18 cellular contexts compared by ENCODE assay signal in the genomic region with DNA sequence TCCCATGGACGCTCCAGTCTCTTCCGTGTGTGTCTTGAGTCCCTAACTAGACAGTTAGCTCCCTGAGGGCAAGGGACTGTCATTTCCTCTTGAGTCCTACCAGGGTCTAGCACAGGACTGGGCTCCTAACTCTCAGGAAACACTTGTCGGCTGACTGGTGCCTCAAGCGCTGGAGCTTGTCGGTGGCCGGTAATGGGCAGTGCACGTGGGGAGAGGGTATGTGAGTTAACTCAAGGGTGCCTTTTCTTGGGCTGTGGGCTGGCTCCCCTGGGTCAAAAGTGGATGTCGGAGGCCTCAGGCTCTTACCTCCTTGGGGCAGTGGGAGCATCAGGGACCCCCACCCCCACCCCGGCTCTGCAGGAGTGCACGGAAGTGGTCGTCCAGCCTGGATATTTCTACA. TPM values are rescaled to one million over a fixed set of nuclear protein-coding genes. Genes with fewer than 3 reads are reported as not detected.
A peak's percentile ranks its signal among the peaks of the same experiment; 100 is the strongest.
DNase-seq lines count a peak whose midpoint lies in the region; ATAC-seq, FAIRE-seq and TF ChIP-seq lines count a peak whose summit lies in the region.
"Had no signal": no experiment of that assay in that cellular context is flagged by ENCODE, and none has a peak within 500 bp of the region (broad histone marks: within the 10 kb centered on the region; RNA-seq: fewer than 3 reads in every experiment).

No MANE protein-coding gene starts in this region.

- WGBS in small intestine, 3 donors = 92 to 96% (median 93%) methylated on average over 11 of the region's 11 CpGs

- H3K9me3 Mint-ChIP-seq in chondrocyte (ENCODE audit: low read depth) (no peaks in the 10 kb centered on the region), neural progenitor cell (no peaks in the 10 kb centered on the region)

- H3K27me3 Mint-ChIP-seq in chondrocyte (ENCODE audit: low read depth) = no peaks in the 10 kb centered on the region
- peaks cover 14% of the 10 kb centered on the region for H3K27me3 Mint-ChIP-seq in neural progenitor cell (ENCODE audit: insufficient read depth, low read depth)

- peak; percentile 21 for DNase-seq in activated CD4-positive, CD25-positive, alpha-beta regulatory T cell treated with anti-CD3 and anti-CD28 coated beads, Interleukin-2, amount 50 U/mL, for 72 hours
- DNase-seq in chondrocyte (ENCODE audit: low spot score) (peak; percentile 82), neural progenitor cell (ENCODE audit: low spot score) (no peak), small intestine (no peak), islet precursor cell (no peak), inferior parietal cortex (ENCODE audit: extremely low spot score) (no peak)
- DNase-seq: MV-4-11, NCI-H1417 treated with DMSO at 0.1 percent for 48 hours, NCI-H2029, NCI-H510A, SHP77 treated with DMSO at 0.1 percent for 48 hours had no signal

- H3K79me2 ChIP-seq in neural progenitor cell (ENCODE audit: low read depth) = no peaks in the 10 kb centered on the region

- H2AFZ ChIP-seq in neural progenitor cell (replicated peaks) = no peak overlapping the region

- H3K4me3 Mint-ChIP-seq in chondrocyte (ENCODE audit: unreplicated experiment) (no peak overlapping the region), neural progenitor cell (peak overlapping the region; percentile 57)

- H3F3A ChIP-seq in neural progenitor cell (ENCODE audit: low read depth) = peaks cover under 1% of the 10 kb centered on the region

- H3K27ac Mint-ChIP-seq in chondrocyte (ENCODE audit: unreplicated experiment) (no peak overlapping the region), neural progenitor cell (peak overlapping the region; percentile 40)

- H3K27me3 ChIP-seq in BLaER1 treated with 17β-estradiol and CSF1 and Interleukin-3, amounts not matched to agents 10 nM and 100 nM = peaks cover 0 to 15% (median 0%) of the 10 kb centered on the region in 11 experiments; a peak in 3 of 22 replicates
- no peaks in the 10 kb centered on the region for H3K27me3 ChIP-seq in neural progenitor cell
- H3K27me3 ChIP-seq in small intestine (ENCODE audit: control insufficient read depth in 2 of 2, insufficient read depth in 2 of 2, low read length in 2 of 2) = no peaks in the 10 kb centered on the region
- H3K27me3 ChIP-seq: Peyer's patch had no signal

- H3K4me3 ChIP-seq in BLaER1 treated with 17β-estradiol and CSF1 and Interleukin-3, amounts not matched to agents 10 nM and 100 nM = no peak overlapping the region
- H3K4me3 ChIP-seq in neural progenitor cell = no peak overlapping the region
- H3K4me3 ChIP-seq in small intestine (ENCODE audit: low read depth in 1 of 2, low read length in 2 of 2) = no peak overlapping the region
- H3K4me3 ChIP-seq: Peyer's patch had no signal

- H3K4me2 ChIP-seq in BLaER1 treated with 17β-estradiol and CSF1 and Interleukin-3, amounts not matched to agents 10 nM and 100 nM = peak overlapping the region in 8 of 11 experiments; percentile 81 to 99 (median 93); a peak in 12 of 22 replicates
- no peak overlapping the region for H3K4me2 ChIP-seq in neural progenitor cell

- no peak for TF ChIP-seq CTCF in chondrocyte (IDR thresholded peaks at IDR 0.05)
- no peak for TF ChIP-seq CTCF in neural progenitor cell (IDR thresholded peaks at IDR 0.05)

- no peaks in the 10 kb centered on the region for H3K9me3 ChIP-seq in BLaER1 treated with 17β-estradiol and CSF1 and Interleukin-3, amounts not matched to agents 10 nM and 100 nM (replicated peaks in 1 of 11)
- H3K9me3 ChIP-seq in neural progenitor cell (ENCODE audit: low read depth) = no peaks in the 10 kb centered on the region
- H3K9me3 ChIP-seq in small intestine (ENCODE audit: control insufficient read depth, low read depth) = no peaks in the 10 kb centered on the region
- H3K9me3 ChIP-seq: Peyer's patch had no signal

- peaks cover 48 to 66% (median 59%) of the 10 kb centered on the region in 10 experiments for H3K4me1 ChIP-seq in BLaER1 treated with 17β-estradiol and CSF1 and Interleukin-3, amounts not matched to agents 10 nM and 100 nM
- no peaks in the 10 kb centered on the region for H3K4me1 ChIP-seq in neural progenitor cell
- H3K4me1 ChIP-seq in small intestine (ENCODE audit: control insufficient read depth in 2 of 2, insufficient read depth in 1 of 2, low read depth in 1 of 2, low read length in 1 of 2) = peaks cover 0 to 3% of the 10 kb centered on the region in 2 donors

- no peak overlapping the region for H3K27ac ChIP-seq in BLaER1 treated with 17β-estradiol and CSF1 and Interleukin-3, amounts not matched to agents 10 nM and 100 nM
- H3K27ac ChIP-seq in neural progenitor cell (no peak overlapping the region), small intestine (ENCODE audit: low read depth in 1 of 2, low read length in 1 of 2) (no peak overlapping the region)
- H3K27ac ChIP-seq: C4-2B, HL-60, Peyer's patch had no signal

- H3K4me1 Mint-ChIP-seq in chondrocyte (ENCODE audit: low read depth) (peaks cover 1% of the 10 kb centered on the region), neural progenitor cell (peaks cover 41% of the 10 kb centered on the region)

- H3K36me3 Mint-ChIP-seq in chondrocyte (ENCODE audit: low read depth) = peaks cover 2% of the 10 kb centered on the region
- peaks cover 9% of the 10 kb centered on the region for H3K36me3 Mint-ChIP-seq in neural progenitor cell

- FAIRE-seq in small intestine (lab: Jason Lieb, UNC) = no peak
- FAIRE-seq: GM18507 had no signal

- no peak for ATAC-seq in activated CD4-positive, CD25-positive, alpha-beta regulatory T cell treated with anti-CD3 and anti-CD28 coated beads, Interleukin-2, amount 50 U/mL, for 24 hours

- no peak overlapping the region for H3K9ac ChIP-seq in BLaER1 treated with 17β-estradiol and CSF1 and Interleukin-3, amounts not matched to agents 10 nM and 100 nM
- H3K9ac ChIP-seq in neural progenitor cell = no peak overlapping the region

- peaks cover 0 to 27% (median 0%) of the 10 kb centered on the region in 11 experiments; a peak in 5 of 22 replicates for H4K20me1 ChIP-seq in BLaER1 treated with 17β-estradiol and CSF1 and Interleukin-3, amounts not matched to agents 10 nM and 100 nM
- no peaks in the 10 kb centered on the region for H4K20me1 ChIP-seq in neural progenitor cell (ENCODE audit: low read depth)

- H3K36me3 ChIP-seq in BLaER1 treated with 17β-estradiol and CSF1 and Interleukin-3, amounts not matched to agents 10 nM and 100 nM = peaks cover 0 to 24% (median 11%) of the 10 kb centered on the region in 11 experiments; a peak in 12 of 22 replicates
- no peaks in the 10 kb centered on the region for H3K36me3 ChIP-seq in neural progenitor cell
- H3K36me3 ChIP-seq in small intestine (ENCODE audit: control insufficient read depth in 2 of 2, insufficient read depth in 2 of 2, low read length in 2 of 2) = no peaks in the 10 kb centered on the region

RNA-seq across cellular contexts. Expression of gene ZNF775, which starts 32.9 kb away (rescaled TPM):
- 4.3 to 6.5 TPM (median 6.0 TPM) in 3 replicates for total RNA-seq in chondrocyte
- total RNA-seq in neural progenitor cell (ENCODE audit: low replicate concordance) = 3.0 and 26.1 TPM in 2 replicates
- 1 to 10 TPM; 1.1 to 3.6 (median 1.3) TPM for polyA plus RNA-seq in small intestine

RNA-seq across cellular contexts. Expression of gene GIMAP8, which starts 38.4 kb away (rescaled TPM):
- total RNA-seq in chondrocyte (not detected in 3 replicates), neural progenitor cell (ENCODE audit: low replicate concordance) (not detected in 2 replicates)
- polyA plus RNA-seq in small intestine = 10 to 100 TPM in 1 of 3 donors, 1 to 10 TPM in 1, under 1 TPM in 1; 0.67 to 14.0 (median 3.0) TPM
- total RNA-seq: A172 had no signal

RNA-seq across cellular contexts. Expression of gene REPIN1, which starts 43.4 kb away (rescaled TPM):
- total RNA-seq in chondrocyte = 59.5 to 65.8 TPM (median 63.4 TPM) in 3 replicates
- total RNA-seq in neural progenitor cell (ENCODE audit: low replicate concordance) = 18.0 and 58.9 TPM in 2 replicates
- polyA plus RNA-seq in small intestine = 100 to 1,000 TPM in 1 of 3 donors, 10 to 100 TPM in 2; 46.5 to 101 (median 55.5) TPM

Comparison
In these comparisons a context has a peak if more than half of its experiments do, and no peak if none do; other contexts are left out.
1. DNase-seq: peak in activated CD4-positive, CD25-positive, alpha-beta regulatory T cell treated with anti-CD3 and anti-CD28 coated beads, Interleukin-2, amount 50 U/mL, for 72 hours (single experiment) and chondrocyte (single experiment); none in neural progenitor cell (single experiment), small intestine (single experiment), islet precursor cell (single experiment) and inferior parietal cortex (single experiment).